Comparison of ENCODE assay signal across 1 cellular context in genomic region chr12:15629108-15629507, GRCh38.
TF ChIP-seq lines count a peak whose summit lies in the region.

No MANE protein-coding gene starts in this region.

TF ChIP-seq in HepG2, 621 proteins besides CTCF, POLR2A, EP300 and RAD21 (continued from another document and continues in another):
- no peak for TF ChIP-seq ZBTB26 (CRISPR knock-in tag; IDR thresholded peaks at IDR 0.05; ENCODE audit: borderline replicate concordance)
- 0 out of 2 replicates have a peak, but pooled peaks have one; percentile 59 for TF ChIP-seq ZNF503 (CRISPR knock-in tag; IDR thresholded peaks at IDR 0.05)
- TF ChIP-seq, protein P1, sequence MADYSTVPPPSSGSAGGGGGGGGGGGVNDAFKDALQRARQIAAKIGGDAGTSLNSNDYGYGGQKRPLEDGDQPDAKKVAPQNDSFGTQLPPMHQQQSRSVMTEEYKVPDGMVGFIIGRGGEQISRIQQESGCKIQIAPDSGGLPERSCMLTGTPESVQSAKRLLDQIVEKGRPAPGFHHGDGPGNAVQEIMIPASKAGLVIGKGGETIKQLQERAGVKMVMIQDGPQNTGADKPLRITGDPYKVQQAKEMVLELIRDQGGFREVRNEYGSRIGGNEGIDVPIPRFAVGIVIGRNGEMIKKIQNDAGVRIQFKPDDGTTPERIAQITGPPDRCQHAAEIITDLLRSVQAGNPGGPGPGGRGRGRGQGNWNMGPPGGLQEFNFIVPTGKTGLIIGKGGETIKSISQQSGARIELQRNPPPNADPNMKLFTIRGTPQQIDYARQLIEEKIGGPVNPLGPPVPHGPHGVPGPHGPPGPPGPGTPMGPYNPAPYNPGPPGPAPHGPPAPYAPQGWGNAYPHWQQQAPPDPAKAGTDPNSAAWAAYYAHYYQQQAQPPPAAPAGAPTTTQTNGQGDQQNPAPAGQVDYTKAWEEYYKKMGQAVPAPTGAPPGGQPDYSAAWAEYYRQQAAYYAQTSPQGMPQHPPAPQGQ (CRISPR knock-in tag; IDR thresholded peaks at IDR 0.05; ENCODE audit: borderline replicate concordance), result no peak
- TF ChIP-seq ZNF253 (CRISPR knock-in tag; IDR thresholded peaks at IDR 0.05; ENCODE audit: borderline replicate concordance), result no peak
- TF ChIP-seq DPF2 (CRISPR knock-in tag; IDR thresholded peaks at IDR 0.05; ENCODE audit: borderline replicate concordance, low read depth), result 0 out of 2 replicates have a peak, but pooled peaks have one; percentile 53
- TF ChIP-seq, protein P2, sequence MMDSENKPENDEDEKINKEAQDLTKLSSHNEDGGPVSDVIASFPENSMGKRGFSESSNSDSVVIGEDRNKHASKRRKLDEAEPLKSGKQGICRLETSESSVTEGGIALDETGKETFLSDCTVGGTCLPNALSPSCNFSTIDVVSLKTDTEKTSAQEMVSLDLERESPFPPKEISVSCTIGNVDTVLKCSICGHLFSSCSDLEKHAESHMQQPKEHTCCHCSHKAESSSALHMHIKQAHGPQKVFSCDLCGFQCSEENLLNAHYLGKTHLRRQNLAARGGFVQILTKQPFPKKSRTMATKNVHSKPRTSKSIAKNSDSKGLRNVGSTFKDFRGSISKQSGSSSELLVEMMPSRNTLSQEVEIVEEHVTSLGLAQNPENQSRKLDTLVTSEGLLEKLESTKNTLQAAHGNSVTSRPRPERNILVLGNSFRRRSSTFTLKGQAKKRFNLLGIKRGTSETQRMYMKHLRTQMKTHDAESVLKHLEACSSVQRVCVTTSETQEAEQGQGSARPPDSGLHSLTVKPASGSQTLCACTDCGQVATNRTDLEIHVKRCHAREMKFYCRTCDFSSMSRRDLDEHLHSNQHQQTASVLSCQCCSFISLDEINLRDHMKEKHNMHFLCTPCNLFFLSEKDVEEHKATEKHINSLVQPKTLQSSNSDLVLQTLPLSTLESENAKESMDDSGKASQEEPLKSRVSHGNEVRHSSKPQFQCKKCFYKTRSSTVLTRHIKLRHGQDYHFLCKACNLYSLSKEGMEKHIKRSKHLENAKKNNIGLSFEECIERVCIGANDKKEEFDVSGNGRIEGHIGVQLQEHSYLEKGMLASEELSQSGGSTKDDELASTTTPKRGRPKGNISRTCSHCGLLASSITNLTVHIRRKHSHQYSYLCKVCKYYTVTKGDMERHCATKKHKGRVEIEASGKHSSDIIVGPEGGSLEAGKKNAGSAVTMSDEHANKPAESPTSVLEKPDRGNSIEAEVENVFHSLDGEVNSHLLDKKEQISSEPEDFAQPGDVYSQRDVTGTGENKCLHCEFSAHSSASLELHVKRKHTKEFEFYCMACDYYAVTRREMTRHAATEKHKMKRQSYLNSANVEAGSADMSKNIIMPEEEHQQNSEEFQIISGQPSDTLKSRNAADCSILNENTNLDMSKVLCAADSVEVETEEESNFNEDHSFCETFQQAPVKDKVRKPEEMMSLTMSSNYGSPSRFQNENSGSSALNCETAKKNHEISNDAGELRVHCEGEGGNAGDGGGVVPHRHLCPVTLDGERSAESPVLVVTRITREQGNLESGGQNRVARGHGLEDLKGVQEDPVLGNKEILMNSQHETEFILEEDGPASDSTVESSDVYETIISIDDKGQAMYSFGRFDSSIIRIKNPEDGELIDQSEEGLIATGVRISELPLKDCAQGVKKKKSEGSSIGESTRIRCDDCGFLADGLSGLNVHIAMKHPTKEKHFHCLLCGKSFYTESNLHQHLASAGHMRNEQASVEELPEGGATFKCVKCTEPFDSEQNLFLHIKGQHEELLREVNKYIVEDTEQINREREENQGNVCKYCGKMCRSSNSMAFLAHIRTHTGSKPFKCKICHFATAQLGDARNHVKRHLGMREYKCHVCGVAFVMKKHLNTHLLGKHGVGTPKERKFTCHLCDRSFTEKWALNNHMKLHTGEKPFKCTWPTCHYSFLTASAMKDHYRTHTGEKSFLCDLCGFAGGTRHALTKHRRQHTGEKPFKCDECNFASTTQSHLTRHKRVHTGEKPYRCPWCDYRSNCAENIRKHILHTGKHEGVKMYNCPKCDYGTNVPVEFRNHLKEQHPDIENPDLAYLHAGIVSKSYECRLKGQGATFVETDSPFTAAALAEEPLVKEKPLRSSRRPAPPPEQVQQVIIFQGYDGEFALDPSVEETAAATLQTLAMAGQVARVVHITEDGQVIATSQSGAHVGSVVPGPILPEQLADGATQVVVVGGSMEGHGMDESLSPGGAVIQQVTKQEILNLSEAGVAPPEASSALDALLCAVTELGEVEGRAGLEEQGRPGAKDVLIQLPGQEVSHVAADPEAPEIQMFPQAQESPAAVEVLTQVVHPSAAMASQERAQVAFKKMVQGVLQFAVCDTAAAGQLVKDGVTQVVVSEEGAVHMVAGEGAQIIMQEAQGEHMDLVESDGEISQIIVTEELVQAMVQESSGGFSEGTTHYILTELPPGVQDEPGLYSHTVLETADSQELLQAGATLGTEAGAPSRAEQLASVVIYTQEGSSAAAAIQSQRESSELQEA (CRISPR knock-in tag; IDR thresholded peaks at IDR 0.05; ENCODE audit: not compliant biosample characterization), result no peak
- TF ChIP-seq ZNF496 (CRISPR knock-in tag; IDR thresholded peaks at IDR 0.05; ENCODE audit: insufficient replicate concordance), result no peak
- TF ChIP-seq ZNF501 (CRISPR knock-in tag; IDR thresholded peaks at IDR 0.05), result no peak
- no peak for TF ChIP-seq MEIS1 (CRISPR knock-in tag; IDR thresholded peaks at IDR 0.05; ENCODE audit: borderline replicate concordance)
- TF ChIP-seq HIVEP1 (CRISPR knock-in tag; IDR thresholded peaks at IDR 0.05), result no peak
- TF ChIP-seq ZHX2 (IDR thresholded peaks at IDR 0.05; ENCODE audit: low read depth), result no peak
- no peak; the same call in 1 of the 2 replicates for TF ChIP-seq ZHX2 (CRISPR knock-in tag; IDR thresholded peaks at IDR 0.05; ENCODE audit: borderline replicate concordance)
- TF ChIP-seq HMG20B (CRISPR knock-in tag; conservative IDR thresholded peaks at IDR 0.05), result 0 out of 2 replicates have a peak, but pooled peaks have one; percentile 44
- TF ChIP-seq BCL6 (CRISPR knock-in tag; IDR thresholded peaks at IDR 0.05), result peak; percentile 40; the same call in 1 of the 2 replicates
- no peak for TF ChIP-seq ZNF563 (CRISPR knock-in tag; IDR thresholded peaks at IDR 0.05)
- TF ChIP-seq MAFF (IDR thresholded peaks at IDR 0.05; ENCODE audit: low read depth, low read length), result peak; percentile 39
- TF ChIP-seq ARID4A (CRISPR knock-in tag; IDR thresholded peaks at IDR 0.05; ENCODE audit: borderline replicate concordance), result no peak; the same call in 1 of the 2 replicates
- TF ChIP-seq RFXANK (CRISPR knock-in tag; IDR thresholded peaks at IDR 0.05), result no peak
- no peak for TF ChIP-seq RARG (CRISPR knock-in tag; IDR thresholded peaks at IDR 0.05; ENCODE audit: low read depth)
- TF ChIP-seq, protein P3, sequence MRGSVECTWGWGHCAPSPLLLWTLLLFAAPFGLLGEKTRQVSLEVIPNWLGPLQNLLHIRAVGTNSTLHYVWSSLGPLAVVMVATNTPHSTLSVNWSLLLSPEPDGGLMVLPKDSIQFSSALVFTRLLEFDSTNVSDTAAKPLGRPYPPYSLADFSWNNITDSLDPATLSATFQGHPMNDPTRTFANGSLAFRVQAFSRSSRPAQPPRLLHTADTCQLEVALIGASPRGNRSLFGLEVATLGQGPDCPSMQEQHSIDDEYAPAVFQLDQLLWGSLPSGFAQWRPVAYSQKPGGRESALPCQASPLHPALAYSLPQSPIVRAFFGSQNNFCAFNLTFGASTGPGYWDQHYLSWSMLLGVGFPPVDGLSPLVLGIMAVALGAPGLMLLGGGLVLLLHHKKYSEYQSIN (CRISPR knock-in tag; IDR thresholded peaks at IDR 0.05; ENCODE audit: borderline replicate concordance), result no peak
- TF ChIP-seq, protein P4, sequence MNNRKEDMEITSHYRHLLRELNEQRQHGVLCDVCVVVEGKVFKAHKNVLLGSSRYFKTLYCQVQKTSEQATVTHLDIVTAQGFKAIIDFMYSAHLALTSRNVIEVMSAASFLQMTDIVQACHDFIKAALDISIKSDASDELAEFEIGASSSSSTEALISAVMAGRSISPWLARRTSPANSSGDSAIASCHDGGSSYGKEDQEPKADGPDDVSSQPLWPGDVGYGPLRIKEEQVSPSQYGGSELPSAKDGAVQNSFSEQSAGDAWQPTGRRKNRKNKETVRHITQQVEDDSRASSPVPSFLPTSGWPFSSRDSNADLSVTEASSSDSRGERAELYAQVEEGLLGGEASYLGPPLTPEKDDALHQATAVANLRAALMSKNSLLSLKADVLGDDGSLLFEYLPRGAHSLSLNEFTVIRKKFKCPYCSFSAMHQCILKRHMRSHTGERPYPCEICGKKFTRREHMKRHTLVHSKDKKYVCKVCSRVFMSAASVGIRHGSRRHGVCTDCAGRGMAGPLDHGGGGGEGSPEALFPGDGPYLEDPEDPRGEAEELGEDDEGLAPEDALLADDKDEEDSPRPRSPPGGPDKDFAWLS (CRISPR knock-in tag; IDR thresholded peaks at IDR 0.05; ENCODE audit: borderline replicate concordance), result no peak
- TF ChIP-seq SSRP1 (CRISPR knock-in tag; IDR thresholded peaks at IDR 0.05), result no peak
- no peak for TF ChIP-seq ZNF816 (CRISPR knock-in tag; IDR thresholded peaks at IDR 0.05; ENCODE audit: borderline replicate concordance)
- peak; percentile 30; the same call in 1 of the 2 replicates for TF ChIP-seq STAG1 (CRISPR knock-in tag; IDR thresholded peaks at IDR 0.05)
